Comparison of ENCODE assay signal across 8 cellular contexts in genomic region chr11:46381046-46381835, GRCh38. TPM values are rescaled to one million over a fixed set of nuclear protein-coding genes. Genes with fewer than 3 reads are reported as not detected.
DNase-seq lines count a peak whose midpoint lies in the region; ATAC-seq lines count a peak whose summit lies in the region.

Gene MDK, plus strand, starts transcription at chr11:46381669. Its CDS starts 389 bp downstream, at chr11:46382058.

- ATAC-seq in GM19351 (IDR thresholded peaks at IDR 0.05; ENCODE audit: unreplicated experiment), result peak; percentile 21
- ATAC-seq in naive thymus-derived CD8-positive, alpha-beta T cell, result peak; percentile 24 to 33
- ATAC-seq in HG03460 (IDR thresholded peaks at IDR 0.05; ENCODE audit: unreplicated experiment), result no peak

- H3K27ac ChIP-seq in ACC112 (ENCODE audit: low read depth, low read length) (peak within 1 kb of the TSS; percentile 32; the same call in 1 of the 2 replicates), SJCRH30 (peak within 1 kb of the TSS; percentile 62), esophagus (ENCODE audit: low read depth in 2 of 2, low read length in 1 of 2) (peak within 1 kb of the TSS; percentile 47 to 65)

- DNase-seq in SJCRH30 (peak; percentile 45 to 52), cortex of kidney (lab: John Stamatoyannopoulos, UW) (no peak), SHP77 treated with DMSO at 0.1 percent for 48 hours (lab: John Stamatoyannopoulos, UW) (no peak)
- no peak for DNase-seq in naive thymus-derived CD8-positive, alpha-beta T cell

- peak within 1 kb of the TSS; percentile 71 to 89 (median 82) for H3K4me3 Mint-ChIP-seq in naive thymus-derived CD8-positive, alpha-beta T cell

- no peaks in the 10 kb centered on the region for H3K79me2 ChIP-seq in ACC112 (ENCODE audit: control insufficient read depth, insufficient read depth, low read length, unreplicated experiment)

- H3K4me1 ChIP-seq in ACC112 (ENCODE audit: control insufficient read depth, insufficient read depth, low read length, unreplicated experiment), result peaks cover 15% of the 10 kb centered on the region
- H3K4me1 ChIP-seq in SJCRH30, result no peaks in the 10 kb centered on the region
- H3K4me1 ChIP-seq in esophagus (ENCODE audit: control insufficient read depth in 2 of 2, insufficient read depth in 2 of 2, low read length in 1 of 2), result peaks cover 5 to 10% of the 10 kb centered on the region in 2 donors

- no peaks in the 10 kb centered on the region for H3K27me3 ChIP-seq in ACC112 (ENCODE audit: insufficient read depth, low read length)
- no peaks in the 10 kb centered on the region for H3K27me3 ChIP-seq in SJCRH30
- H3K27me3 ChIP-seq in esophagus (ENCODE audit: control insufficient read depth in 1 of 2, insufficient read depth in 2 of 2, low read length in 2 of 2), result no peaks in the 10 kb centered on the region

- POLR2A ChIA-PET in naive thymus-derived CD8-positive, alpha-beta T cell (lab: Charles Lee), result interaction anchor here (1.1 to 2.2 kb wide), 5 partner anchors 13 to 36 kb away, joined by 3 to 9 read pairs (median 4); no protein-coding TSS in a partner anchor

- H3K4me3 ChIP-seq in ACC112 (ENCODE audit: low read depth, low read length), result peak within 1 kb of the TSS; percentile 84
- peak within 1 kb of the TSS; percentile 68 for H3K4me3 ChIP-seq in SJCRH30
- peak within 1 kb of the TSS; percentile 53 to 64 for H3K4me3 ChIP-seq in esophagus (ENCODE audit: low read depth in 1 of 2, low read length in 2 of 2)

- peaks cover 5 to 17% (median 11%) of the 10 kb centered on the region in 5 donors for H3K27me3 Mint-ChIP-seq in naive thymus-derived CD8-positive, alpha-beta T cell

- H2AFZ ChIP-seq in ACC112 (ENCODE audit: low read length, unreplicated experiment), result peak within 1 kb of the TSS; percentile 54

- H3K27ac Mint-ChIP-seq in naive thymus-derived CD8-positive, alpha-beta T cell, result peak within 1 kb of the TSS in 8 of 10 donors; percentile 15 to 85 (median 76)

- H3K9me3 ChIP-seq in SJCRH30 (replicated peaks), result no peaks in the 10 kb centered on the region
- no peaks in the 10 kb centered on the region for H3K9me3 ChIP-seq in esophagus (ENCODE audit: control insufficient read depth in 2 of 2, insufficient read depth in 1 of 2, low read depth in 1 of 2, low read length in 1 of 2)

- no peaks in the 10 kb centered on the region for H3K36me3 ChIP-seq in ACC112 (ENCODE audit: insufficient read depth, low read length)
- peaks cover 6% of the 10 kb centered on the region for H3K36me3 ChIP-seq in SJCRH30
- peaks cover 0 to 16% of the 10 kb centered on the region in 2 donors for H3K36me3 ChIP-seq in esophagus (ENCODE audit: control insufficient read depth in 2 of 2, insufficient read depth in 2 of 2, low read length in 1 of 2)

- no peaks in the 10 kb centered on the region for H3K9me3 Mint-ChIP-seq in naive thymus-derived CD8-positive, alpha-beta T cell

- H3K36me3 Mint-ChIP-seq in naive thymus-derived CD8-positive, alpha-beta T cell, result peaks cover 0 to 25% (median 10%) of the 10 kb centered on the region in 3 donors

- H3K4me1 Mint-ChIP-seq in naive thymus-derived CD8-positive, alpha-beta T cell, result peaks cover 12 to 23% (median 16%) of the 10 kb centered on the region in 4 donors

- 1 to 2% methylated on average over 67 to 95 of the region's 97 CpGs for WGBS in esophagus, 2 donors

RNA-seq across cellular contexts. Expression of gene MDK, which starts in this region (rescaled TPM):
- total RNA-seq in SJCRH30 (2014; rRNA removed; shearing (Covaris generic)), result 122 and 142 TPM in 2 replicates
- polyA plus RNA-seq in esophagus, result 10 to 100 TPM; 19.9 to 24.3 TPM
- total RNA-seq in naive thymus-derived CD8-positive, alpha-beta T cell, result 1 to 10 TPM; 7.2 to 8.0 TPM
- under 1 TPM in 1 of 3 donors, not detected in 2; 0.52 TPM for polyA plus RNA-seq in naive thymus-derived CD8-positive, alpha-beta T cell

Comparison
In these comparisons a context has a peak if more than half of its experiments do, and no peak if none do; other contexts are left out.
1. RNA of gene MDK (total RNA-seq): 122 to 142 TPM in SJCRH30; 7.2 to 8.0 TPM in naive thymus-derived CD8-positive, alpha-beta T cell; every median in the first group is over 10 times any median in the second.
2. RNA of gene MDK (polyA plus RNA-seq): 19.9 to 24.3 TPM in esophagus; 0.52 TPM in naive thymus-derived CD8-positive, alpha-beta T cell; every median in the first group is over 10 times any median in the second.
3. DNase-seq: peak in SJCRH30 (2 of 2); none in naive thymus-derived CD8-positive, alpha-beta T cell (0 of 10), cortex of kidney (single experiment) and SHP77 treated with DMSO at 0.1 percent for 48 hours (single experiment).
4. Peak in every context shown above with its lines, with median percentiles within 50 percentile points of each other: H3K27ac ChIP-seq and H3K4me3 ChIP-seq.